Comparison of ENCODE assay signal across 8 cellular contexts in the genomic region with DNA sequence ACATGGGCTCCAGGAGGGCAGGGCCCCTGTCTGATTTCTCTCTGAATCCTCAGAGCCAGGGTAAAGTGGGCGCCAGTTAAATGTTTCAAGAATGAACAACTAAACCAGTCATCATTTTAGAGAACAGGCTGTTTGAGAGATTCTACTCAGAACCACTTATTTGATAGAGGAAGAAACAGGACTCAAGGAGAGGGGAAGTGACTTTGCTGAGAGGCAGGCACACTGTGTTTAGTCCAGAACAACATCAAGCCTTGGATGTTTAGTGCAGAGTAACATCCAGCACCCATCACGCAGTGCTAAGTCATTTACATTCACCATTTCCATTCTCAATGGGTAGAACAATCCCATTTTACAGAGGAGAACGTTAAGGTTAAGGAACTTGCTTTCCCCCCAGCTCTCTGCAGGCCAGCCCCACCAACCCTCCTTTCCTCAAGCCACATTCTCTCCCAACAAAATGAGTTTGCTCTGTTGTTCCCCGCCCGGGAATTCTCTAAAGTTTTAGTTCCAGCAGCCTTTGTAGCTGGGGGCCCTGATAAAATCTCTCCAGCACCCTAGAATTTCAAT. TPM values are rescaled to one million over a fixed set of nuclear protein-coding genes. Genes with fewer than 3 reads are reported as not detected.
DNase-seq lines count a peak whose midpoint lies in the region; ATAC-seq and TF ChIP-seq lines count a peak whose summit lies in the region.

No MANE protein-coding gene starts in this region.

- no peak for TF ChIP-seq CTCF in GM23338 (conservative IDR thresholded peaks at IDR 0.05; ENCODE audit: low read depth in 2 of 2)
- no peak for TF ChIP-seq CTCF in endodermal cell (conservative IDR thresholded peaks at IDR 0.05)
- no peak for TF ChIP-seq CTCF in progenitor cell of endocrine pancreas (IDR thresholded peaks at IDR 0.05; ENCODE audit: unreplicated experiment)

- H3K4me1 Mint-ChIP-seq in GM23338 (peaks cover 39% of the 10 kb centered on the region), endodermal cell (peaks cover 5% of the 10 kb centered on the region), progenitor cell of endocrine pancreas (ENCODE audit: low read depth) (peaks cover 2% of the 10 kb centered on the region)

- DNase-seq in GM23338 (ENCODE audit: low spot score) (no peak), NOMO-1 treated with DMSO at 0.1 percent for 48 hours (lab: John Stamatoyannopoulos, UW; ENCODE audit: unreplicated experiment) (peak; percentile 76), endodermal cell (no peak), progenitor cell of endocrine pancreas (ENCODE audit: low spot score, unreplicated experiment) (no peak), aorta (no peak)

- peak overlapping the region; percentile 73 for H3K4me3 Mint-ChIP-seq in GM23338
- H3K4me3 Mint-ChIP-seq in endodermal cell = peak overlapping the region; percentile 57
- peak overlapping the region; percentile 74 for H3K4me3 Mint-ChIP-seq in progenitor cell of endocrine pancreas (ENCODE audit: low read depth)

- intact Hi-C loops in aorta (cut with DNase I) = loop anchor here in 1 of 2 donors (5.0 kb wide), 1 partner anchor 139 kb away; the partner anchor contains the start of gene RBP1

- H3K27ac ChIP-seq in GM23338 (ENCODE audit: low read depth) (no peak overlapping the region), endodermal cell (ENCODE audit: low read depth, low read length) (no peak overlapping the region), aorta (ENCODE audit: low read depth in 1 of 2, low read length in 2 of 2) (no peak overlapping the region)

- no peaks in the 10 kb centered on the region for H3F3A ChIP-seq in GM23338 (replicated peaks; ENCODE audit: low read depth)

- H4K20me1 ChIP-seq in GM23338 (replicated peaks; ENCODE audit: insufficient read depth) = 0 out of 2 replicates have a peak, but pooled peaks cover 4% of the 10 kb centered on the region

- H3K4me1 ChIP-seq in GM23338 (ENCODE audit: insufficient read depth) = peaks cover 38% of the 10 kb centered on the region
- no peaks in the 10 kb centered on the region for H3K4me1 ChIP-seq in endodermal cell (ENCODE audit: control insufficient read depth, insufficient read depth, low read length)
- H3K4me1 ChIP-seq in aorta (ENCODE audit: control insufficient read depth in 1 of 2, insufficient read depth in 2 of 2, low read length in 2 of 2) = no peaks in the 10 kb centered on the region

- H3K9ac ChIP-seq in endodermal cell (ENCODE audit: extremely low read depth, low read length, poor library complexity, severe bottlenecking) = no peak overlapping the region

- peak overlapping the region; percentile 94; the same call in 1 of the 2 replicates for H2AFZ ChIP-seq in GM23338

- no peaks in the 10 kb centered on the region for H3K36me3 ChIP-seq in GM23338 (ENCODE audit: insufficient read depth)
- H3K36me3 ChIP-seq in endodermal cell (ENCODE audit: control insufficient read depth, insufficient read depth, low read length) = no peaks in the 10 kb centered on the region
- H3K36me3 ChIP-seq in aorta (ENCODE audit: control insufficient read depth in 1 of 2, insufficient read depth in 2 of 2, low read length in 1 of 2) = no peaks in the 10 kb centered on the region

- peak overlapping the region; percentile 88 for H3K4me3 ChIP-seq in GM23338
- no peak overlapping the region for H3K4me3 ChIP-seq in endodermal cell (ENCODE audit: low read length)
- H3K4me3 ChIP-seq in aorta (ENCODE audit: low read length in 2 of 2) = peak overlapping the region in 1 of 2 donors; percentile 68

- H3K9me3 Mint-ChIP-seq in GM23338 = no peaks in the 10 kb centered on the region
- no peaks in the 10 kb centered on the region for H3K9me3 Mint-ChIP-seq in endodermal cell
- H3K9me3 Mint-ChIP-seq in progenitor cell of endocrine pancreas (ENCODE audit: low read depth) = no peaks in the 10 kb centered on the region

- no peaks in the 10 kb centered on the region for H3K79me2 ChIP-seq in GM23338 (replicated peaks; ENCODE audit: insufficient read depth)

- H3K27ac Mint-ChIP-seq in GM23338 = no peak overlapping the region
- no peak overlapping the region for H3K27ac Mint-ChIP-seq in endodermal cell
- H3K27ac Mint-ChIP-seq in progenitor cell of endocrine pancreas = peak overlapping the region; percentile 25

- peak overlapping the region; percentile 90 for H3K4me2 ChIP-seq in GM23338

- H3K27me3 ChIP-seq in GM23338 (ENCODE audit: insufficient read depth) (peaks cover 18% of the 10 kb centered on the region), endodermal cell (ENCODE audit: control insufficient read depth, insufficient read depth, low read length, poor library complexity, severe bottlenecking) (peaks cover 46% of the 10 kb centered on the region), aorta (ENCODE audit: control insufficient read depth in 1 of 2, insufficient read depth in 2 of 2, low read length in 1 of 2) (no peaks in the 10 kb centered on the region)

- no peaks in the 10 kb centered on the region for H3K9me2 ChIP-seq in GM23338 (ENCODE audit: insufficient read depth)

- H3K27me3 Mint-ChIP-seq in GM23338 (ENCODE audit: insufficient read depth, low read depth, poor library complexity) (peaks cover 24% of the 10 kb centered on the region), endodermal cell (ENCODE audit: insufficient read depth) (peaks cover 44% of the 10 kb centered on the region), progenitor cell of endocrine pancreas (peaks cover 53% of the 10 kb centered on the region)

- 82 to 92% methylated on average over 4 to 5 of the region's 5 CpGs for WGBS in endodermal cell (ENCODE audit: insufficient coverage in 1 of 2, insufficient read length in 1 of 2), 2 experiments
- WGBS in aorta, 2 donors = 89 to 91% methylated on average over 5 of the region's 5 CpGs

- ATAC-seq in GM23338 (no peak), aorta (ENCODE audit: low FRiP score) (no peak), HG03457 (IDR thresholded peaks at IDR 0.05; ENCODE audit: unreplicated experiment) (no peak), GM19328 (IDR thresholded peaks at IDR 0.05; ENCODE audit: unreplicated experiment) (no peak), HG03196 (IDR thresholded peaks at IDR 0.05; ENCODE audit: unreplicated experiment) (no peak)

- H3K36me3 Mint-ChIP-seq in GM23338 (ENCODE audit: low read depth) (no peaks in the 10 kb centered on the region), endodermal cell (ENCODE audit: low read depth) (no peaks in the 10 kb centered on the region), progenitor cell of endocrine pancreas (ENCODE audit: insufficient read depth) (no peaks in the 10 kb centered on the region)

- H3K9me3 ChIP-seq in endodermal cell (ENCODE audit: control insufficient read depth, low read length) (no peaks in the 10 kb centered on the region), aorta (ENCODE audit: control insufficient read depth, low read length) (no peaks in the 10 kb centered on the region)

TF ChIP-seq in GM23338, 12 proteins besides CTCF, POLR2A, EP300 and RAD21:
- TF ChIP-seq EZH2 (IDR thresholded peaks at IDR 0.05; ENCODE audit: low read depth, unreplicated experiment) (no peak), NANOG (IDR thresholded peaks at IDR 0.05; ENCODE audit: borderline replicate concordance) (no peak), ZNF331 (CRISPR knock-in tag; IDR thresholded peaks at IDR 0.05; ENCODE audit: low read depth) (no peak), ZNF114 (CRISPR knock-in tag; IDR thresholded peaks at IDR 0.05) (no peak), CREB1 (CRISPR knock-in tag; IDR thresholded peaks at IDR 0.05; ENCODE audit: low read depth) (no peak)
- TF ChIP-seq, protein P1, sequence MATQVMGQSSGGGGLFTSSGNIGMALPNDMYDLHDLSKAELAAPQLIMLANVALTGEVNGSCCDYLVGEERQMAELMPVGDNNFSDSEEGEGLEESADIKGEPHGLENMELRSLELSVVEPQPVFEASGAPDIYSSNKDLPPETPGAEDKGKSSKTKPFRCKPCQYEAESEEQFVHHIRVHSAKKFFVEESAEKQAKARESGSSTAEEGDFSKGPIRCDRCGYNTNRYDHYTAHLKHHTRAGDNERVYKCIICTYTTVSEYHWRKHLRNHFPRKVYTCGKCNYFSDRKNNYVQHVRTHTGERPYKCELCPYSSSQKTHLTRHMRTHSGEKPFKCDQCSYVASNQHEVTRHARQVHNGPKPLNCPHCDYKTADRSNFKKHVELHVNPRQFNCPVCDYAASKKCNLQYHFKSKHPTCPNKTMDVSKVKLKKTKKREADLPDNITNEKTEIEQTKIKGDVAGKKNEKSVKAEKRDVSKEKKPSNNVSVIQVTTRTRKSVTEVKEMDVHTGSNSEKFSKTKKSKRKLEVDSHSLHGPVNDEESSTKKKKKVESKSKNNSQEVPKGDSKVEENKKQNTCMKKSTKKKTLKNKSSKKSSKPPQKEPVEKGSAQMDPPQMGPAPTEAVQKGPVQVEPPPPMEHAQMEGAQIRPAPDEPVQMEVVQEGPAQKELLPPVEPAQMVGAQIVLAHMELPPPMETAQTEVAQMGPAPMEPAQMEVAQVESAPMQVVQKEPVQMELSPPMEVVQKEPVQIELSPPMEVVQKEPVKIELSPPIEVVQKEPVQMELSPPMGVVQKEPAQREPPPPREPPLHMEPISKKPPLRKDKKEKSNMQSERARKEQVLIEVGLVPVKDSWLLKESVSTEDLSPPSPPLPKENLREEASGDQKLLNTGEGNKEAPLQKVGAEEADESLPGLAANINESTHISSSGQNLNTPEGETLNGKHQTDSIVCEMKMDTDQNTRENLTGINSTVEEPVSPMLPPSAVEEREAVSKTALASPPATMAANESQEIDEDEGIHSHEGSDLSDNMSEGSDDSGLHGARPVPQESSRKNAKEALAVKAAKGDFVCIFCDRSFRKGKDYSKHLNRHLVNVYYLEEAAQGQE (IDR thresholded peaks at IDR 0.05; ENCODE audit: unreplicated experiment) = no peak
- TF ChIP-seq, protein P2, sequence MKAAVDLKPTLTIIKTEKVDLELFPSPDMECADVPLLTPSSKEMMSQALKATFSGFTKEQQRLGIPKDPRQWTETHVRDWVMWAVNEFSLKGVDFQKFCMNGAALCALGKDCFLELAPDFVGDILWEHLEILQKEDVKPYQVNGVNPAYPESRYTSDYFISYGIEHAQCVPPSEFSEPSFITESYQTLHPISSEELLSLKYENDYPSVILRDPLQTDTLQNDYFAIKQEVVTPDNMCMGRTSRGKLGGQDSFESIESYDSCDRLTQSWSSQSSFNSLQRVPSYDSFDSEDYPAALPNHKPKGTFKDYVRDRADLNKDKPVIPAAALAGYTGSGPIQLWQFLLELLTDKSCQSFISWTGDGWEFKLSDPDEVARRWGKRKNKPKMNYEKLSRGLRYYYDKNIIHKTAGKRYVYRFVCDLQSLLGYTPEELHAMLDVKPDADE (IDR thresholded peaks at IDR 0.05) = no peak

RNA-seq across cellular contexts. Expression of gene NMNAT3, which starts 1.1 kb away (rescaled TPM):
- total RNA-seq in GM23338 (2014; rRNA removed; shearing (Covaris generic)) = 7.4 and 9.2 TPM in 2 replicates
- polyA plus RNA-seq in GM23338 (2016; fragmentation: Nextera tagmentation; extraction: Ambion mirVana) = 8.2 and 8.3 TPM in 2 replicates
- total RNA-seq in endodermal cell = 1 to 10 TPM; 1.2 to 1.6 TPM
- 2.9 TPM for polyA plus RNA-seq in endodermal cell (2013, experiment 1 of 2)
- polyA plus RNA-seq in endodermal cell (2013, experiment 2 of 2) = 2.3 TPM
- 3.5 and 4.5 TPM in 2 replicates for total RNA-seq in progenitor cell of endocrine pancreas
- 10 to 100 TPM in 1 of 2 donors, 1 to 10 TPM in 1; 5.2 to 12.7 TPM for total RNA-seq in aorta
- 10 to 100 TPM in 1 of 2 donors, 1 to 10 TPM in 1; 3.4 to 13.1 TPM for polyA plus RNA-seq in aorta
